Comparison of ENCODE assay signal across 22 cellular contexts in genomic region chr6:41190791-41191190, GRCh38. TPM values are rescaled to one million over a fixed set of nuclear protein-coding genes. Genes with fewer than 3 reads are reported as not detected.
DNase-seq lines count a peak whose midpoint lies in the region; ATAC-seq and TF ChIP-seq lines count a peak whose summit lies in the region.
"Had no signal": no experiment of that assay in that cellular context is flagged by ENCODE, and none has a peak within 500 bp of the region (broad histone marks: within the 10 kb centered on the region; RNA-seq: fewer than 3 reads in every experiment).

No MANE protein-coding gene starts in this region.

- WGBS in endodermal cell (ENCODE audit: insufficient coverage in 1 of 2, insufficient read length in 1 of 2), 2 experiments: 92% methylated on average over 3 of the region's 3 CpGs; no CpG with 5 or more reads in 1 of the 2 experiments
- WGBS in lower leg skin, 2 donors: 79 to 84% methylated on average over 3 of the region's 3 CpGs

- H3K4me1 Mint-ChIP-seq in activated naive CD4-positive, alpha-beta T cell treated with anti-CD3 and anti-CD28 coated beads, Interleukin-2, amount 50 U/mL, for 24 hours: peaks cover 60% of the 10 kb centered on the region
- peaks cover 11% of the 10 kb centered on the region for H3K4me1 Mint-ChIP-seq in endodermal cell

- TF ChIP-seq POLR2A in NB4 (IDR thresholded peaks at IDR 0.05; ENCODE audit: extremely low read depth, insufficient read length) (no peak), lower leg skin (IDR thresholded peaks at IDR 0.05) (no peak)

- H3K36me3 ChIP-seq in endodermal cell (ENCODE audit: control insufficient read depth, insufficient read depth, low read length): no peaks in the 10 kb centered on the region

- no peak overlapping the region for H3K4me3 Mint-ChIP-seq in activated naive CD4-positive, alpha-beta T cell treated with anti-CD3 and anti-CD28 coated beads, Interleukin-2, amount 50 U/mL, for 24 hours
- H3K4me3 Mint-ChIP-seq in endodermal cell: no peak overlapping the region
- H3K4me3 Mint-ChIP-seq: CD4-positive, alpha-beta memory T cell had no signal

- peaks cover 7% of the 10 kb centered on the region for H3K27me3 ChIP-seq in endodermal cell (ENCODE audit: control insufficient read depth, insufficient read depth, low read length, poor library complexity, severe bottlenecking)
- H3K27me3 ChIP-seq: BLaER1 had no signal

- intact Hi-C loops in lower leg skin (cut with DNase I; ENCODE audit: low total_unique reads): no loop called here

- no peak overlapping the region for H3K27ac ChIP-seq in endodermal cell (ENCODE audit: low read depth, low read length)
- H3K27ac ChIP-seq: BLaER1 had no signal

- no peaks in the 10 kb centered on the region for H3K27me3 Mint-ChIP-seq in activated naive CD4-positive, alpha-beta T cell treated with anti-CD3 and anti-CD28 coated beads, Interleukin-2, amount 50 U/mL, for 24 hours
- H3K27me3 Mint-ChIP-seq in endodermal cell (ENCODE audit: insufficient read depth): peaks cover 22% of the 10 kb centered on the region
- H3K27me3 Mint-ChIP-seq: CD4-positive, alpha-beta memory T cell had no signal

- DNase-seq in activated naive CD4-positive, alpha-beta T cell (lab: John Stamatoyannopoulos, UW): no peak
- DNase-seq in NB4 (ENCODE audit: low read depth): no peak
- DNase-seq in endodermal cell: no peak
- no peak for DNase-seq in lower leg skin (ENCODE audit: low spot score in 2 of 2)
- no peak for DNase-seq in AG20443 (ENCODE audit: low spot score)
- DNase-seq in T-helper 9 cell: no peak
- DNase-seq: 8988T; CD4-positive, alpha-beta memory T cell; DMS153; GF-D8; NCI-H1417; NCI-H187; NCI-H2107; NCI-H510A; NCI-H82; RPMI8226; SHP77 treated with DMSO at 0.1 percent for 48 hours had no signal

- no peak overlapping the region for H3K9ac ChIP-seq in endodermal cell (ENCODE audit: extremely low read depth, low read length, poor library complexity, severe bottlenecking)
- H3K9ac ChIP-seq: BLaER1, SK-N-SH had no signal

- H3K9me3 Mint-ChIP-seq in activated naive CD4-positive, alpha-beta T cell treated with anti-CD3 and anti-CD28 coated beads, Interleukin-2, amount 50 U/mL, for 24 hours: no peaks in the 10 kb centered on the region
- H3K9me3 Mint-ChIP-seq in endodermal cell: peaks cover 15% of the 10 kb centered on the region

- peak overlapping the region; percentile 86 for H3K27ac Mint-ChIP-seq in activated naive CD4-positive, alpha-beta T cell treated with anti-CD3 and anti-CD28 coated beads, Interleukin-2, amount 50 U/mL, for 24 hours
- no peak overlapping the region for H3K27ac Mint-ChIP-seq in endodermal cell

- TF ChIP-seq CTCF in NB4 (IDR thresholded peaks at IDR 0.05; ENCODE audit: low read depth, low read length) (peak; percentile 2), endodermal cell (conservative IDR thresholded peaks at IDR 0.05) (no peak), lower leg skin (IDR thresholded peaks at IDR 0.05) (no peak)

- no peak for ATAC-seq in HG03159 (IDR thresholded peaks at IDR 0.05; ENCODE audit: unreplicated experiment)

- H3K4me3 ChIP-seq in NB4 (ENCODE audit: low read depth, low read length) (no peak overlapping the region), endodermal cell (ENCODE audit: low read length) (peak overlapping the region; percentile 8), lower leg skin (ENCODE audit: low read depth, poor library complexity, severe bottlenecking) (no peak overlapping the region)
- H3K4me3 ChIP-seq: BLaER1 had no signal

- H3K36me3 Mint-ChIP-seq in activated naive CD4-positive, alpha-beta T cell treated with anti-CD3 and anti-CD28 coated beads, Interleukin-2, amount 50 U/mL, for 24 hours: peaks cover 3% of the 10 kb centered on the region
- H3K36me3 Mint-ChIP-seq in endodermal cell (ENCODE audit: low read depth): no peaks in the 10 kb centered on the region

- peaks cover 17% of the 10 kb centered on the region for H3K9me3 ChIP-seq in endodermal cell (ENCODE audit: control insufficient read depth, low read length)
- H3K9me3 ChIP-seq: SK-N-SH had no signal

- peaks cover 3% of the 10 kb centered on the region for H3K4me1 ChIP-seq in endodermal cell (ENCODE audit: control insufficient read depth, insufficient read depth, low read length)
- H3K4me1 ChIP-seq: BLaER1 had no signal

RNA-seq across cellular contexts. Expression of gene TREML2, which starts 10.2 kb away (rescaled TPM):
- not detected for total RNA-seq in endodermal cell
- not detected for polyA plus RNA-seq in endodermal cell (2013, experiment 1 of 2)
- polyA plus RNA-seq in endodermal cell (2013, experiment 2 of 2): not detected
- under 1 TPM in 1 of 4 donors, not detected in 3; 0.06 TPM for total RNA-seq in lower leg skin
- total RNA-seq: PC-3 had no signal
- polyA plus RNA-seq: SK-N-SH had no signal

RNA-seq across cellular contexts. Expression of gene TREM2, which starts 27.9 kb away (rescaled TPM):
- total RNA-seq in endodermal cell: not detected
- polyA plus RNA-seq in endodermal cell (2013, experiment 1 of 2): not detected
- polyA plus RNA-seq in endodermal cell (2013, experiment 2 of 2): not detected
- 1 to 10 TPM in 1 of 4 donors, under 1 TPM in 1, not detected in 2; 0.46 to 3.5 TPM for total RNA-seq in lower leg skin
- total RNA-seq: PC-3 had no signal
- polyA plus RNA-seq: CD4-positive, alpha-beta memory T cell; SK-N-SH had no signal

RNA-seq across cellular contexts. Expression of gene TREML1, which starts 36.6 kb away (rescaled TPM):
- under 1 TPM; 0.31 to 0.53 TPM for total RNA-seq in endodermal cell
- polyA plus RNA-seq in endodermal cell (2013, experiment 1 of 2): not detected
- polyA plus RNA-seq in endodermal cell (2013, experiment 2 of 2): not detected
- not detected for total RNA-seq in lower leg skin
- total RNA-seq: CD4-positive, alpha-beta memory T cell; PC-3 had no signal
- polyA plus RNA-seq: CD4-positive, alpha-beta memory T cell; SK-N-SH had no signal

RNA-seq across cellular contexts. Expression of gene TREML4, which starts 37.4 kb away (rescaled TPM):
- total RNA-seq in endodermal cell (not detected), lower leg skin (not detected)
- not detected for polyA plus RNA-seq in endodermal cell (2013, experiment 1 of 2)
- polyA plus RNA-seq in endodermal cell (2013, experiment 2 of 2): not detected
- total RNA-seq: CD4-positive, alpha-beta memory T cell; PC-3 had no signal
- polyA plus RNA-seq: CD4-positive, alpha-beta memory T cell; SK-N-SH had no signal
